In the genomic region with DNA sequence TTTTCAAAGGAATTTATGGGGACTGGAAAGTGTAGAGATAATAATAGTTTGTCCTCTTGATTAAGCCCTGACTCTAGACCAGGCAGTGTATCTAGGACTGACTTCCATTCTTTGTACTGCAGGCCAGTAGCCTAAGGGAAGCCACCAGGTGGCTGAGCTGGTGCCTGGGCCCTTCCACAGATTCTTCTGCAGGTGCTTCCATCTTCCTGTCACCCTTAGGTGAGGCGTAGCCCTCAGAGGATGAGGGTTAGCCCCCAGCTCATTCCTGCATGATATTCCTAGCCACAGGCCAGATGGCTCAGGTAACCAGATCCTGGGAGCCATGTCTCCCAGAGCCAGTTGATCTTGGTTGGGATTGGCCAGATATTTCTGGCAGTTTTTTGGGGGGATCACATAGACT, we compare ENCODE assay signal across 21 cellular contexts. TPM values are rescaled to one million over a fixed set of nuclear protein-coding genes. Genes with fewer than 3 reads are reported as not detected.
"Had no signal": no experiment of that assay in that cellular context is flagged by ENCODE, and none has a peak within 500 bp of the region (broad histone marks: within the 10 kb centered on the region; RNA-seq: fewer than 3 reads in every experiment).

No MANE protein-coding gene starts in this region.

- H3K4me1 Mint-ChIP-seq: activated CD4-positive, alpha-beta T cell treated with anti-CD3 and anti-CD28 coated beads for 36 hours; activated CD8-positive, alpha-beta memory T cell treated with anti-CD3 and anti-CD28 coated beads, Interleukin-2, amount 10 ng/mL, durations not matched to agents 7 days and 5 days had no signal

- ATAC-seq: activated CD4-positive, alpha-beta T cell treated with anti-CD3 and anti-CD28 coated beads for 36 hours; activated CD8-positive, alpha-beta memory T cell treated with anti-CD3 and anti-CD28 coated beads, Interleukin-2, amount 10 ng/mL, durations not matched to agents 7 days and 5 days; activated CD8-positive, alpha-beta T cell treated with anti-CD3 and anti-CD28 coated beads, Interleukin-2, amount 10 ng/mL, durations not matched to agents 7 days and 5 days; activated naive CD4-positive, alpha-beta T cell treated with anti-CD3 and anti-CD28 coated beads, Interleukin-2, amount 50 U/mL, for 72 hours; gastrocnemius medialis; left cardiac atrium; left ventricle myocardium superior; naive thymus-derived CD8-positive, alpha-beta T cell had no signal

- H3K9me3 Mint-ChIP-seq: activated naive CD4-positive, alpha-beta T cell treated with anti-CD3 and anti-CD28 coated beads, Interleukin-2, amount 50 U/mL, for 72 hours; activated T-helper 2 cell treated with anti-CD3 and anti-CD28 coated beads, Interferon-gamma antibody, Interleukin-2, Interleukin-4, amounts not matched to agents 10 μg/mL and 5 μg/mL and 100 μg/mL, durations not matched to agents 14 hours and 24 hours and 36 hours; neural progenitor cell had no signal

- H3K27ac Mint-ChIP-seq: activated CD4-positive, alpha-beta T cell treated with anti-CD3 and anti-CD28 coated beads for 36 hours; activated CD8-positive, alpha-beta memory T cell treated with anti-CD3 and anti-CD28 coated beads, Interleukin-2, amount 10 ng/mL, durations not matched to agents 7 days and 5 days; activated CD8-positive, alpha-beta T cell treated with anti-CD3 and anti-CD28 coated beads, Interleukin-2, amount 10 ng/mL, durations not matched to agents 7 days and 5 days; activated naive CD4-positive, alpha-beta T cell treated with anti-CD3 and anti-CD28 coated beads, Interleukin-2, amount 50 U/mL, for 72 hours; activated T-helper 2 cell treated with anti-CD3 and anti-CD28 coated beads, Interferon-gamma antibody, Interleukin-2, Interleukin-4, amounts not matched to agents 10 μg/mL and 5 μg/mL and 100 μg/mL, durations not matched to agents 14 hours and 24 hours and 36 hours; naive thymus-derived CD8-positive, alpha-beta T cell; neural progenitor cell had no signal

- H3K4me3 Mint-ChIP-seq: activated CD4-positive, alpha-beta T cell treated with anti-CD3 and anti-CD28 coated beads for 36 hours; activated CD8-positive, alpha-beta memory T cell treated with anti-CD3 and anti-CD28 coated beads, Interleukin-2, amount 10 ng/mL, durations not matched to agents 7 days and 5 days; activated CD8-positive, alpha-beta T cell treated with anti-CD3 and anti-CD28 coated beads, Interleukin-2, amount 10 ng/mL, durations not matched to agents 7 days and 5 days; naive thymus-derived CD8-positive, alpha-beta T cell; neural progenitor cell had no signal

- H3K36me3 Mint-ChIP-seq: activated CD8-positive, alpha-beta memory T cell treated with anti-CD3 and anti-CD28 coated beads, Interleukin-2, amount 10 ng/mL, durations not matched to agents 7 days and 5 days; activated naive CD4-positive, alpha-beta T cell treated with anti-CD3 and anti-CD28 coated beads, Interleukin-2, amount 50 U/mL, for 72 hours; naive thymus-derived CD8-positive, alpha-beta T cell had no signal

- DNase-seq: activated CD4-positive, alpha-beta T cell treated with anti-CD3 and anti-CD28 coated beads for 36 hours; activated CD4-positive, CD25-positive, alpha-beta regulatory T cell; activated CD8-positive, alpha-beta memory T cell treated with anti-CD3 and anti-CD28 coated beads, Interleukin-2, amount 10 ng/mL, durations not matched to agents 7 days and 5 days; activated CD8-positive, alpha-beta T cell treated with anti-CD3 and anti-CD28 coated beads, Interleukin-2, amount 10 ng/mL, durations not matched to agents 7 days and 5 days; activated T-cell treated with anti-CD3 and anti-CD28 coated beads, Interleukin-2, amount 50 U/mL, for 48 hours; colonic mucosa; effector memory CD4-positive, alpha-beta T cell; erythroblast; gastrocnemius medialis; glutamatergic neuron; left cardiac atrium; left ventricle myocardium superior; midbrain; naive thymus-derived CD8-positive, alpha-beta T cell; occipital lobe; stimulated activated CD4-positive, alpha-beta T cell treated with anti-CD3 and anti-CD28 coated beads, Interleukin-15, amount 100 ng/mL, for 24 hours; stimulated activated CD4-positive, alpha-beta T cell treated with anti-CD3 and anti-CD28 coated beads, Interleukin-2, amount 100 ng/mL, for 24 hours; stimulated activated naive CD4-positive, alpha-beta T cell treated with Interleukin-2 at 50 U/mL for 16 hours had no signal

RNA-seq across cellular contexts. Expression of a gene that starts 20.0 kb away (rescaled TPM):
- total RNA-seq: activated CD4-positive, alpha-beta T cell treated with anti-CD3 and anti-CD28 coated beads for 36 hours; activated CD8-positive, alpha-beta T cell treated with anti-CD3 and anti-CD28 coated beads, Interleukin-2, amount 10 ng/mL, durations not matched to agents 7 days and 5 days; activated naive CD4-positive, alpha-beta T cell treated with anti-CD3 and anti-CD28 coated beads, Interleukin-2, amount 50 U/mL, for 72 hours; naive thymus-derived CD8-positive, alpha-beta T cell had no signal
